8 cellular contexts compared by ENCODE assay signal in the genomic region with DNA sequence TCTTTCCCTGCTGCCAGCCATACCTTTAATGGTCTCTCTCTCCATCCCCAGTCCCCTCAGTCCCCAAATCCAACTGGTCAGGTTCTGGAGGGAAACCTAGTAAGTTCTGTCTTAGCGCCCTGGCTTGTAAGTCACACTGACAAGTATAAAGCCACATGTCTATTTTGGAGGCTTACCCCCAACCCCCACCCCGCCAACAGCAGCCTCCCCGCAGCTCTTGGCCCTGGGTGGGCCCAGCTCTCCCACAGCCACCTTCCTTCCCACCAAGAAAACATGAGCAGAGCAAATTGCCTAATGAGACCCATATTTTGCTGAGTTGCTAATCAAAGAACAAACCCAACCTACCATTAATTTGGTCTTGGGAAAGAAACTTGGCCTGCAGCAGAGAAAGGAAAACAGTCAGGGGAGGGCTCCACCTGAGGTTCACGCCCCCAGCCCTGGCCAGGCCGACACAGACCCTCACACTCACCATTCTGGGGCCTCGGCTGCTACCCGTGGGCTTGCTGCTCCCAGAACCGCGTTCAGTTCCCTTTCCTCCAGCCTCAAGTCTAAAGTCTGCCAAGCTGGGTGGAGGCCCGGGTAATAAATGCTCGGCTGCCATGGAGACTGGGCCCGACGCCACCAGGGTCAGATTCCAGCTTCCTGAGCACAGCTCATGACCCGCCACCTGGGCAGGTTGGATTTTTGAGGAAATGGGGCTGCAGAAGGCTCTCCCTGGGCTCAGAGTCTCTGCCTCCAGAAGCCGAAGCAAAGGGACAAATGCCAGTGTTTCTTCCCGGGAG. TPM values are rescaled to one million over a fixed set of nuclear protein-coding genes. Genes with fewer than 3 reads are reported as not detected.
DNase-seq lines count a peak whose midpoint lies in the region; ATAC-seq and TF ChIP-seq lines count a peak whose summit lies in the region.

A gene with protein sequence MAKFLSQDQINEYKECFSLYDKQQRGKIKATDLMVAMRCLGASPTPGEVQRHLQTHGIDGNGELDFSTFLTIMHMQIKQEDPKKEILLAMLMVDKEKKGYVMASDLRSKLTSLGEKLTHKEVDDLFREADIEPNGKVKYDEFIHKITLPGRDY (minus strand): TSS at position 557 of the 782 bp plus-strand sequence. CDS start 85 bp downstream, at position 472.

- peaks cover 43% of the 10 kb centered on the region for H3K79me1 ChIP-seq in mesenchymal stem cell (replicated peaks; ENCODE audit: low read length, poor library complexity, severe bottlenecking)

- no peak within 1 kb of the TSS for H2BK120ac ChIP-seq in mesenchymal stem cell (ENCODE audit: low read depth, low read length)

- peaks cover 15% of the 10 kb centered on the region for H3K4me1 ChIP-seq in mesenchymal stem cell (ENCODE audit: control insufficient read depth, insufficient read depth, low read depth, low read length)

- H3K18ac ChIP-seq in mesenchymal stem cell (ENCODE audit: low read depth in 1 of 2, low read length in 2 of 2) = no peak within 1 kb of the TSS

- H3K4me1 Mint-ChIP-seq in brain = peaks cover 34% of the 10 kb centered on the region
- peaks cover 3 to 25% of the 10 kb centered on the region in 2 donors for H3K4me1 Mint-ChIP-seq in effector memory CD8-positive, alpha-beta T cell (ENCODE audit: low read depth in 2 of 2)

- H2BK5ac ChIP-seq in mesenchymal stem cell (ENCODE audit: low read depth, low read length, poor library complexity, severe bottlenecking) = no peak within 1 kb of the TSS

- no peaks in the 10 kb centered on the region for H3K9me3 ChIP-seq in mesenchymal stem cell (ENCODE audit: control insufficient read depth, low read length)

- peaks cover 0 to 31% of the 10 kb centered on the region in 2 experiments for H3K36me3 ChIP-seq in mesenchymal stem cell (ENCODE audit: control insufficient read depth in 1 of 2, insufficient read depth in 2 of 2, low read depth in 1 of 2, low read length in 2 of 2)

- H4K8ac ChIP-seq in mesenchymal stem cell (ENCODE audit: low read length) = peak within 1 kb of the TSS; percentile 43

- peak within 1 kb of the TSS in 3 of 5 experiments; percentile 38 to 84 (median 83) for H3K27ac Mint-ChIP-seq in brain
- peak within 1 kb of the TSS in 1 of 2 donors; percentile 44 for H3K27ac Mint-ChIP-seq in effector memory CD8-positive, alpha-beta T cell

- peak within 1 kb of the TSS in 1 of 2 experiments; percentile 82 for H3K14ac ChIP-seq in mesenchymal stem cell (ENCODE audit: low read length in 2 of 2)

- H3K9me3 Mint-ChIP-seq in brain = no peaks in the 10 kb centered on the region
- no peaks in the 10 kb centered on the region for H3K9me3 Mint-ChIP-seq in effector memory CD8-positive, alpha-beta T cell

- DNase-seq in Right ventricle myocardium inferior (ENCODE audit: missing footprints) (peak; percentile 82), cardiac septum (ENCODE audit: low spot score) (no peak), mesenchymal stem cell (no peak), cortex of kidney (lab: John Stamatoyannopoulos, UW) (no peak), epidermal melanocyte (ENCODE audit: insufficient read length, low spot score) (no peak)
- no peak for DNase-seq in effector memory CD8-positive, alpha-beta T cell
- DNase-seq in activated CD4-positive, alpha-beta T cell treated with anti-CD3 and anti-CD28 coated beads for 1 hour = no peak

- H2BK12ac ChIP-seq in mesenchymal stem cell (ENCODE audit: low read length in 2 of 2) = no peak within 1 kb of the TSS

- H3K4me3 Mint-ChIP-seq in brain = peak within 1 kb of the TSS in 2 of 5 experiments; percentile 15 to 79
- peak within 1 kb of the TSS in 1 of 2 donors; percentile 54 for H3K4me3 Mint-ChIP-seq in effector memory CD8-positive, alpha-beta T cell

- no peak within 1 kb of the TSS for H3K23ac ChIP-seq in mesenchymal stem cell (ENCODE audit: low read length in 2 of 2)

- H2BK15ac ChIP-seq in mesenchymal stem cell (ENCODE audit: low read depth, poor library complexity, severe bottlenecking) = peak within 1 kb of the TSS; percentile 15

- TF ChIP-seq CTCF in brain (conservative IDR thresholded peaks at IDR 0.05) = no peak

- WGBS in mesenchymal stem cell = 93% methylated on average over 16 of the region's 16 CpGs

- no peak within 1 kb of the TSS for H3K4me2 ChIP-seq in mesenchymal stem cell (ENCODE audit: low read length, poor library complexity, severe bottlenecking)

- no peak within 1 kb of the TSS for H2AK5ac ChIP-seq in mesenchymal stem cell (ENCODE audit: low read length, severe bottlenecking)

- H2AFZ ChIP-seq in mesenchymal stem cell (ENCODE audit: low read depth, low read length) = no peak within 1 kb of the TSS

- ATAC-seq in Right ventricle myocardium inferior = peak; percentile 49
- no peak for ATAC-seq in effector memory CD8-positive, alpha-beta T cell (replicated peaks)

- no peak within 1 kb of the TSS for H3K9ac ChIP-seq in mesenchymal stem cell (ENCODE audit: low read length)

- intact Hi-C loops in Right ventricle myocardium inferior (cut with DNase I) = no loop called here
- intact Hi-C loops in cardiac septum (cut with DNase I) = loop anchor here (5.0 kb wide), 1 partner anchor 43 kb away; no protein-coding TSS in a partner anchor

- H3K4ac ChIP-seq in mesenchymal stem cell (ENCODE audit: low read depth in 1 of 2, low read length in 2 of 2) = no peak within 1 kb of the TSS

- no peaks in the 10 kb centered on the region for H3K36me3 Mint-ChIP-seq in brain
- H3K36me3 Mint-ChIP-seq in effector memory CD8-positive, alpha-beta T cell (ENCODE audit: insufficient read depth) = peaks cover 4% of the 10 kb centered on the region

- H3K27me3 ChIP-seq in mesenchymal stem cell (ENCODE audit: control insufficient read depth in 1 of 2, insufficient read depth in 1 of 2, low read length in 2 of 2) = no peaks in the 10 kb centered on the region

- H4K91ac ChIP-seq in mesenchymal stem cell (ENCODE audit: low read length) = peak within 1 kb of the TSS; percentile 47

- H3K27me3 Mint-ChIP-seq in brain = peaks cover 3% of the 10 kb centered on the region
- no peaks in the 10 kb centered on the region for H3K27me3 Mint-ChIP-seq in effector memory CD8-positive, alpha-beta T cell

- H3K4me3 ChIP-seq in mesenchymal stem cell (ENCODE audit: insufficient read depth in 1 of 2, low read depth in 1 of 2, low read length in 2 of 2) = peak within 1 kb of the TSS in 1 of 2 experiments; percentile 58

- H3K27ac ChIP-seq in mesenchymal stem cell (ENCODE audit: low read length, poor library complexity, severe bottlenecking) = no peak within 1 kb of the TSS

RNA-seq across cellular contexts. Expression of the gene that starts here (rescaled TPM):
- 1.5 TPM for total RNA-seq in Right ventricle myocardium inferior
- total RNA-seq in cardiac septum = 1.6 TPM
- 2.5 TPM for polyA plus RNA-seq in brain (ENCODE audit: insufficient read depth, low read depth, low replicate concordance)
- polyA plus RNA-seq in mesenchymal stem cell (2013, experiment 1 of 2) = 5.0 TPM
- 3.7 TPM for polyA plus RNA-seq in mesenchymal stem cell (2013, experiment 2 of 2)
